In the genomic region with DNA sequence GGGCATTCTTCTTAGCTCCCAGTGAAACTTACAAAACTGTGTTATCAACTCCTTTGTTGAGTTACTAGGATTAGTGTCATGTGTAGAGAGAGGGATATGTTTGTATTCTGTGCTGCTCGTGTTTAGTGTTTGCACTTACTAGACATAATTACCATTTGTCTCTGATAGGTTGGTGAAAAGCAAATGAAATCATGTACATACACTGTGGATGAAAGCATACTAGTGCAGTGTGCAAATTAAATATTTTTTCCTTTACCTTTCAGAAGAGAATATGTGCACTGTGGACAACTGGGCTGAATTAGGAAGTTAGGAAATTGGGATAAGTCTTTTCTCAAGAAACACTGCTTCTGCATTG, we compare ENCODE assay signal across 10 cellular contexts. TPM values are rescaled to one million over a fixed set of nuclear protein-coding genes. Genes with fewer than 3 reads are reported as not detected.
DNase-seq lines count a peak whose midpoint lies in the region; ATAC-seq and TF ChIP-seq lines count a peak whose summit lies in the region.
"Had no signal": no experiment of that assay in that cellular context is flagged by ENCODE, and none has a peak within 500 bp of the region (broad histone marks: within the 10 kb centered on the region; RNA-seq: fewer than 3 reads in every experiment).

No MANE protein-coding gene starts in this region.

- no peak for DNase-seq in stimulated activated naive CD8-positive, alpha-beta T cell treated with anti-CD3 and anti-CD28 coated beads, Interleukin-15, Interleukin-2, amounts not matched to agents 100 U/mL and 50 U/mL, for 24 hours
- DNase-seq in activated T-helper 1 cell treated with anti-CD3 and anti-CD28 coated beads, Interleukin-12 subunit alpha, Interleukin-12 subunit beta, Interleukin-2, Interleukin-4 antibody, amounts not matched to agents 30 ng/mL and 10 ng/mL and 1 ng/mL, durations not matched to agents 14 hours and 24 hours and 36 hours (ENCODE audit: low spot score): no peak
- DNase-seq in lower lobe of right lung (no peak), cerebellar nuclear complex (lab: John Stamatoyannopoulos, UW) (no peak), retina (no peak), HCEC 1CT (no peak)
- DNase-seq: activated naive CD4-positive, alpha-beta T cell had no signal

- no peaks in the 10 kb centered on the region for H3K27me3 ChIP-seq in lower lobe of right lung (ENCODE audit: low read depth)
- H3K27me3 ChIP-seq: tibial nerve had no signal

- H3K4me3 ChIP-seq in lower lobe of right lung: peak overlapping the region; percentile 89

- peaks cover under 1% of the 10 kb centered on the region for H3K36me3 ChIP-seq in lower lobe of right lung

- TF ChIP-seq CTCF in lower lobe of right lung (IDR thresholded peaks at IDR 0.05): no peak

- no peak overlapping the region for H3K27ac ChIP-seq in lower lobe of right lung

- peaks cover 5% of the 10 kb centered on the region for H3K36me3 Mint-ChIP-seq in stimulated activated naive CD8-positive, alpha-beta T cell treated with anti-CD3 and anti-CD28 coated beads, Interleukin-15, Interleukin-2, amounts not matched to agents 100 ng/mL and 50 ng/mL, for 24 hours (ENCODE audit: low read depth)
- peaks cover 10% of the 10 kb centered on the region for H3K36me3 Mint-ChIP-seq in activated T-helper 1 cell treated with anti-CD3 and anti-CD28 coated beads, Interleukin-12 subunit alpha, Interleukin-12 subunit beta, Interleukin-2, Interleukin-4 antibody, amounts not matched to agents 30 ng/mL and 10 ng/mL and 1 ng/mL, durations not matched to agents 14 hours and 24 hours and 36 hours (ENCODE audit: low read depth)

- peaks cover 39% of the 10 kb centered on the region for H3K4me1 Mint-ChIP-seq in stimulated activated naive CD8-positive, alpha-beta T cell treated with anti-CD3 and anti-CD28 coated beads, Interleukin-15, Interleukin-2, amounts not matched to agents 100 ng/mL and 50 ng/mL, for 24 hours (ENCODE audit: low read depth)
- peaks cover 40% of the 10 kb centered on the region for H3K4me1 Mint-ChIP-seq in activated T-helper 1 cell treated with anti-CD3 and anti-CD28 coated beads, Interleukin-12 subunit alpha, Interleukin-12 subunit beta, Interleukin-2, Interleukin-4 antibody, amounts not matched to agents 30 ng/mL and 10 ng/mL and 1 ng/mL, durations not matched to agents 14 hours and 24 hours and 36 hours (ENCODE audit: low read depth)

- H3K4me1 ChIP-seq in lower lobe of right lung: peaks cover 23% of the 10 kb centered on the region

- H3K4me3 Mint-ChIP-seq in stimulated activated naive CD8-positive, alpha-beta T cell treated with anti-CD3 and anti-CD28 coated beads, Interleukin-15, Interleukin-2, amounts not matched to agents 100 ng/mL and 50 ng/mL, for 24 hours: peak overlapping the region; percentile 92
- H3K4me3 Mint-ChIP-seq in activated T-helper 1 cell treated with anti-CD3 and anti-CD28 coated beads, Interleukin-12 subunit alpha, Interleukin-12 subunit beta, Interleukin-2, Interleukin-4 antibody, amounts not matched to agents 30 ng/mL and 10 ng/mL and 1 ng/mL, durations not matched to agents 14 hours and 24 hours and 36 hours: peak overlapping the region; percentile 86

- H3K27ac Mint-ChIP-seq in stimulated activated naive CD8-positive, alpha-beta T cell treated with anti-CD3 and anti-CD28 coated beads, Interleukin-15, Interleukin-2, amounts not matched to agents 100 ng/mL and 50 ng/mL, for 24 hours: no peak overlapping the region
- H3K27ac Mint-ChIP-seq in activated T-helper 1 cell treated with anti-CD3 and anti-CD28 coated beads, Interleukin-12 subunit alpha, Interleukin-12 subunit beta, Interleukin-2, Interleukin-4 antibody, amounts not matched to agents 30 ng/mL and 10 ng/mL and 1 ng/mL, durations not matched to agents 14 hours and 24 hours and 36 hours: peak overlapping the region; percentile 82

- intact Hi-C loops in activated T-helper 1 cell treated with anti-CD3 and anti-CD28 coated beads, Interleukin-12 subunit alpha, Interleukin-12 subunit beta, Interleukin-2, Interleukin-4 antibody, amounts not matched to agents 30 ng/mL and 10 ng/mL and 1 ng/mL, durations not matched to agents 14 hours and 24 hours and 36 hours (cut with micrococcal nuclease): no loop called here
- intact Hi-C loops in lower lobe of right lung (cut with DNase I): no loop called here

- ATAC-seq in stimulated activated naive CD8-positive, alpha-beta T cell treated with anti-CD3 and anti-CD28 coated beads, Interleukin-15, Interleukin-2, amounts not matched to agents 100 U/mL and 50 U/mL, for 24 hours: no peak
- ATAC-seq in lower lobe of right lung (no peak), GM19452 (IDR thresholded peaks at IDR 0.05; ENCODE audit: unreplicated experiment) (no peak)

- no peaks in the 10 kb centered on the region for H3K27me3 Mint-ChIP-seq in stimulated activated naive CD8-positive, alpha-beta T cell treated with anti-CD3 and anti-CD28 coated beads, Interleukin-15, Interleukin-2, amounts not matched to agents 100 ng/mL and 50 ng/mL, for 24 hours
- no peaks in the 10 kb centered on the region for H3K27me3 Mint-ChIP-seq in activated T-helper 1 cell treated with anti-CD3 and anti-CD28 coated beads, Interleukin-12 subunit alpha, Interleukin-12 subunit beta, Interleukin-2, Interleukin-4 antibody, amounts not matched to agents 30 ng/mL and 10 ng/mL and 1 ng/mL, durations not matched to agents 14 hours and 24 hours and 36 hours (ENCODE audit: insufficient read depth)

- H3K9me3 ChIP-seq in lower lobe of right lung: no peaks in the 10 kb centered on the region
- H3K9me3 ChIP-seq: tibial nerve had no signal

- H3K9me3 Mint-ChIP-seq in stimulated activated naive CD8-positive, alpha-beta T cell treated with anti-CD3 and anti-CD28 coated beads, Interleukin-15, Interleukin-2, amounts not matched to agents 100 ng/mL and 50 ng/mL, for 24 hours: no peaks in the 10 kb centered on the region
- no peaks in the 10 kb centered on the region for H3K9me3 Mint-ChIP-seq in activated T-helper 1 cell treated with anti-CD3 and anti-CD28 coated beads, Interleukin-12 subunit alpha, Interleukin-12 subunit beta, Interleukin-2, Interleukin-4 antibody, amounts not matched to agents 30 ng/mL and 10 ng/mL and 1 ng/mL, durations not matched to agents 14 hours and 24 hours and 36 hours

RNA-seq across cellular contexts. Expression of a gene that starts 1.2 kb away (rescaled TPM):
- 6.7 and 8.2 TPM in 2 replicates for total RNA-seq in activated T-helper 1 cell treated with anti-CD3 and anti-CD28 coated beads, Interleukin-12 subunit alpha, Interleukin-12 subunit beta, Interleukin-2, Interleukin-4 antibody, amounts not matched to agents 30 ng/mL and 10 ng/mL and 1 ng/mL, durations not matched to agents 14 hours and 24 hours and 36 hours
- 17.8 TPM for total RNA-seq in lower lobe of right lung

RNA-seq across cellular contexts. Expression of a gene that starts 1.3 kb away (rescaled TPM):
- total RNA-seq in activated T-helper 1 cell treated with anti-CD3 and anti-CD28 coated beads, Interleukin-12 subunit alpha, Interleukin-12 subunit beta, Interleukin-2, Interleukin-4 antibody, amounts not matched to agents 30 ng/mL and 10 ng/mL and 1 ng/mL, durations not matched to agents 14 hours and 24 hours and 36 hours: 68.5 and 72.6 TPM in 2 replicates
- total RNA-seq in lower lobe of right lung: 65.2 TPM
